Comparison of ENCODE assay signal across 8 cellular contexts in genomic region chr1:152459596-152460528, GRCh38. TPM values are rescaled to one million over a fixed set of nuclear protein-coding genes. Genes with fewer than 3 reads are reported as not detected.
DNase-seq lines count a peak whose midpoint lies in the region; ATAC-seq, FAIRE-seq and TF ChIP-seq lines count a peak whose summit lies in the region.

No MANE protein-coding gene starts in this region.

- H3K36me3 ChIP-seq in NT2/D1 (ENCODE audit: insufficient read depth, insufficient read length, low read length) (no peaks in the 10 kb centered on the region), pancreas (no peaks in the 10 kb centered on the region), thoracic aorta (no peaks in the 10 kb centered on the region)

- TF ChIP-seq CTCF in fibroblast of mammary gland (conservative IDR thresholded peaks at IDR 0.05; ENCODE audit: control insufficient read depth, insufficient read depth, low read depth, low read length): peak; percentile 91
- peak; percentile 48 to 78 (median 64) for TF ChIP-seq CTCF in pancreas (IDR thresholded peaks at IDR 0.05)
- peak; percentile 73 for TF ChIP-seq CTCF in thoracic aorta (IDR thresholded peaks at IDR 0.05)

- WGBS in pancreas, 2 donors: 50 to 55% methylated on average over 8 of the region's 8 CpGs

- no peak overlapping the region for H3K9ac ChIP-seq in NT2/D1 (ENCODE audit: insufficient read length, low read depth)

- H3K27me3 ChIP-seq in NT2/D1 (ENCODE audit: insufficient read depth, insufficient read length): peaks cover 5% of the 10 kb centered on the region
- no peaks in the 10 kb centered on the region for H3K27me3 ChIP-seq in pancreas
- no peaks in the 10 kb centered on the region for H3K27me3 ChIP-seq in thoracic aorta (replicated peaks; ENCODE audit: insufficient read depth)

- H3K9me3 ChIP-seq in NT2/D1 (ENCODE audit: insufficient read depth, low read length) (no peaks in the 10 kb centered on the region; the same call in 1 of the 2 replicates), pancreas (no peaks in the 10 kb centered on the region), thoracic aorta (no peaks in the 10 kb centered on the region)

- intact Hi-C loops in pancreas (cut with DNase I): loop anchor here in 2 of 3 donors (5.0 kb wide), 2 partner anchors 268 to 273 kb away; no protein-coding TSS in a partner anchor

- no peak for FAIRE-seq in pancreas (lab: Jason Lieb, UNC)

- DNase-seq in CD1c-positive myeloid dendritic cell (ENCODE audit: extremely low spot score) (peak; percentile 72), NT2/D1 (ENCODE audit: low read depth, low spot score) (peak; percentile 65), activated T-cell treated with anti-CD3 and anti-CD28 coated beads for 1 hour (ENCODE audit: low read depth) (peak; percentile 70), fibroblast of mammary gland (ENCODE audit: low read depth) (peak; percentile 67), pancreas (peak in 5 of 6 donors; percentile 43 to 83 (median 65)), thoracic aorta (ENCODE audit: low spot score) (peak; percentile 20)

- H3K4me3 ChIP-seq in NT2/D1 (ENCODE audit: insufficient read length, low read depth) (no peak overlapping the region), fibroblast of mammary gland (ENCODE audit: control insufficient read depth, low read depth, low read length) (no peak overlapping the region), pancreas (no peak overlapping the region), thoracic aorta (peak overlapping the region; percentile 43)

- no peak overlapping the region for H3K27ac ChIP-seq in pancreas
- peak overlapping the region in 1 of 2 donors; percentile 4 for H3K27ac ChIP-seq in thoracic aorta

- no peaks in the 10 kb centered on the region for H3K4me1 ChIP-seq in NT2/D1 (ENCODE audit: insufficient read depth, insufficient read length)
- H3K4me1 ChIP-seq in pancreas: no peaks in the 10 kb centered on the region
- peaks cover 0 to 12% of the 10 kb centered on the region in 2 donors for H3K4me1 ChIP-seq in thoracic aorta (ENCODE audit: control insufficient read depth in 1 of 2, low read depth in 2 of 2)

- ATAC-seq in GM18867 (IDR thresholded peaks at IDR 0.05; ENCODE audit: unreplicated experiment): peak; percentile 94
- ATAC-seq in HG03095 (IDR thresholded peaks at IDR 0.05; ENCODE audit: unreplicated experiment): peak; percentile 92
- ATAC-seq in pancreas: peak; percentile 67 to 85 (median 81)
- no peak for ATAC-seq in thoracic aorta (ENCODE audit: insufficient number of reproducible peaks, low FRiP score, low read depth)

RNA-seq across cellular contexts. Expression of gene CRNN, which starts 45.8 kb away (rescaled TPM):
- not detected for total RNA-seq in pancreas
- under 1 TPM; 0.52 to 0.76 TPM for polyA plus RNA-seq in pancreas
- not detected for total RNA-seq in thoracic aorta

RNA-seq across cellular contexts. Expression of gene LCE5A, which starts 50.7 kb away (rescaled TPM):
- not detected for total RNA-seq in pancreas
- not detected for polyA plus RNA-seq in pancreas
- total RNA-seq in thoracic aorta: not detected

RNA-seq across cellular contexts. Expression of gene CRCT1, which starts 54.4 kb away (rescaled TPM):
- total RNA-seq in pancreas (not detected), thoracic aorta (not detected)
- under 1 TPM in 1 of 2 donors, not detected in 1; 0.30 TPM for polyA plus RNA-seq in pancreas

Comparison
In these comparisons a context has a peak if more than half of its experiments do, and no peak if none do; other contexts are left out.
1. DNase-seq: peak in every context shown above with its lines; median percentile 72 in CD1c-positive myeloid dendritic cell; 70 in activated T-cell treated with anti-CD3 and anti-CD28 coated beads for 1 hour; 67 in fibroblast of mammary gland; 65 in NT2/D1; 65 in pancreas; 20 in thoracic aorta.